22 cellular contexts compared by ENCODE assay signal in genomic region chr2:40556739-40557138, GRCh38.
DNase-seq lines count a peak whose midpoint lies in the region; ATAC-seq and TF ChIP-seq lines count a peak whose summit lies in the region.
"Had no signal": no experiment of that assay in that cellular context is flagged by ENCODE, and none has a peak within 500 bp of the region (broad histone marks: within the 10 kb centered on the region; RNA-seq: fewer than 3 reads in every experiment).

No MANE protein-coding gene starts in this region.

- no peak for TF ChIP-seq CTCF in PC-3 (conservative IDR thresholded peaks at IDR 0.05; ENCODE audit: low read depth, low read length)
- TF ChIP-seq CTCF in coronary artery (IDR thresholded peaks at IDR 0.05) = no peak

- H3K4me3 ChIP-seq in PC-3 (ENCODE audit: low read length) (no peak overlapping the region), coronary artery (no peak overlapping the region), H7 (ENCODE audit: insufficient read depth, low read depth, low read length) (no peak overlapping the region)
- H3K4me3 ChIP-seq: BLaER1 treated with 17β-estradiol and CSF1 and Interleukin-3, amounts not matched to agents 10 nM and 100 nM; SJCRH30 had no signal

- no peak overlapping the region for H3K4me3 Mint-ChIP-seq in activated naive CD8-positive, alpha-beta T cell treated with anti-CD3 and anti-CD28 coated beads for 36 hours
- H3K4me3 Mint-ChIP-seq: CD4-positive, alpha-beta T cell had no signal

- no peak overlapping the region for H3K27ac Mint-ChIP-seq in activated naive CD8-positive, alpha-beta T cell treated with anti-CD3 and anti-CD28 coated beads for 36 hours
- H3K27ac Mint-ChIP-seq: CD4-positive, alpha-beta T cell had no signal

- H3K9me3 ChIP-seq in PC-3 (ENCODE audit: low read length) = no peaks in the 10 kb centered on the region
- H3K9me3 ChIP-seq: BLaER1 treated with 17β-estradiol and CSF1 and Interleukin-3, amounts not matched to agents 10 nM and 100 nM; SJCRH30 had no signal

- H3K4me2 ChIP-seq in PC-3 (ENCODE audit: low read length) = no peak overlapping the region
- H3K4me2 ChIP-seq: BLaER1 treated with 17β-estradiol and CSF1 and Interleukin-3, amounts not matched to agents 10 nM and 100 nM had no signal

- DNase-seq in ELR (ENCODE audit: low read depth) = peak; percentile 11
- DNase-seq in PC-3 = peak; percentile 5
- peak; percentile 26 for DNase-seq in fibroblast of peridontal ligament (ENCODE audit: extremely low read depth)
- DNase-seq in activated naive CD8-positive, alpha-beta T cell treated with anti-CD3 and anti-CD28 coated beads for 36 hours = no peak
- no peak for DNase-seq in coronary artery (ENCODE audit: low spot score)
- DNase-seq in H7 = no peak
- DNase-seq: AML-193; CD4-positive, alpha-beta T cell; DMS53; EL; GF-D8; NCI-H1092; NCI-H1417 treated with DMSO at 0.1 percent for 48 hours; NCI-H187; NCI-H2081 treated with DMSO at 0.1 percent for 48 hours; NCI-H524; NCI-H774; SJCRH30 had no signal

- CTCF ChIA-PET in PC-3 (lab: Charles Lee) = no interaction called here

- no peaks in the 10 kb centered on the region for H3K36me3 Mint-ChIP-seq in activated naive CD8-positive, alpha-beta T cell treated with anti-CD3 and anti-CD28 coated beads for 36 hours

- H3K27me3 Mint-ChIP-seq in activated naive CD8-positive, alpha-beta T cell treated with anti-CD3 and anti-CD28 coated beads for 36 hours = peaks cover 6% of the 10 kb centered on the region
- H3K27me3 Mint-ChIP-seq: CD4-positive, alpha-beta T cell had no signal

- POLR2A ChIA-PET in PC-3 (lab: Charles Lee; ENCODE audit: unreplicated experiment) = no interaction called here

- no peaks in the 10 kb centered on the region for H4K20me1 ChIP-seq in PC-3 (ENCODE audit: low read length)
- H4K20me1 ChIP-seq: BLaER1 treated with 17β-estradiol and CSF1 and Interleukin-3, amounts not matched to agents 10 nM and 100 nM had no signal

- no peaks in the 10 kb centered on the region for H3K9me3 Mint-ChIP-seq in activated naive CD8-positive, alpha-beta T cell treated with anti-CD3 and anti-CD28 coated beads for 36 hours
- H3K9me3 Mint-ChIP-seq: CD4-positive, alpha-beta T cell had no signal

- no peaks in the 10 kb centered on the region for H3K9me2 ChIP-seq in PC-3 (replicated peaks; ENCODE audit: low read length)

- H3K9ac ChIP-seq in PC-3 (ENCODE audit: low read length) = no peak overlapping the region
- H3K9ac ChIP-seq: BLaER1 treated with 17β-estradiol and CSF1 and Interleukin-3, amounts not matched to agents 10 nM and 100 nM had no signal

- H3K79me2 ChIP-seq in PC-3 (ENCODE audit: low read length) = no peaks in the 10 kb centered on the region

- H3F3A ChIP-seq in PC-3 (ENCODE audit: low read length, unreplicated experiment) = no peaks in the 10 kb centered on the region

- H3K36me3 ChIP-seq in PC-3 (ENCODE audit: low read depth, low read length) (no peaks in the 10 kb centered on the region), H7 (replicated peaks; ENCODE audit: control insufficient read depth, insufficient read depth, low read length) (no peaks in the 10 kb centered on the region)
- H3K36me3 ChIP-seq: BLaER1 treated with 17β-estradiol and CSF1 and Interleukin-3, amounts not matched to agents 10 nM and 100 nM; SJCRH30 had no signal

- H3K4me1 Mint-ChIP-seq in activated naive CD8-positive, alpha-beta T cell treated with anti-CD3 and anti-CD28 coated beads for 36 hours = no peaks in the 10 kb centered on the region

- no peaks in the 10 kb centered on the region for H3K27me3 ChIP-seq in PC-3 (ENCODE audit: low read length)
- no peaks in the 10 kb centered on the region for H3K27me3 ChIP-seq in H7 (ENCODE audit: control insufficient read depth, insufficient read depth, low read length)
- H3K27me3 ChIP-seq: BLaER1 treated with 17β-estradiol and CSF1 and Interleukin-3, amounts not matched to agents 10 nM and 100 nM; SJCRH30 had no signal

- intact Hi-C loops in PC-3 (cut with micrococcal nuclease) = loop anchor here (5.0 kb wide), 1 partner anchor 206 kb away; no protein-coding TSS in a partner anchor

- no TSS peak for BruUV-seq in PC-3 (replicated peaks; lab: Mats Ljungman, UMichigan)

- ATAC-seq in PC-3 (no peak), HG02642 (IDR thresholded peaks at IDR 0.05; ENCODE audit: poor library complexity, unreplicated experiment) (no peak)
- ATAC-seq: Right ventricle myocardium inferior, SK-N-SH treated with all-trans-retinoic acid at 6 μM for 48 hours had no signal

- H2AFZ ChIP-seq in PC-3 (ENCODE audit: low read length) = no peak overlapping the region

- H3K27ac ChIP-seq in PC-3 (ENCODE audit: low read length) (no peak overlapping the region), coronary artery (no peak overlapping the region)
- H3K27ac ChIP-seq: BLaER1 treated with 17β-estradiol and CSF1 and Interleukin-3, amounts not matched to agents 10 nM and 100 nM; SJCRH30 had no signal

- peaks cover 11% of the 10 kb centered on the region for H3K4me1 ChIP-seq in PC-3 (ENCODE audit: insufficient read depth, low read length)
- H3K4me1 ChIP-seq: BLaER1 treated with 17β-estradiol and CSF1 and Interleukin-3, amounts not matched to agents 10 nM and 100 nM; SJCRH30 had no signal

Comparison
In these comparisons a context has a peak if more than half of its experiments do, and no peak if none do; other contexts are left out.
1. DNase-seq: peak in ELR (single experiment), PC-3 (single experiment) and fibroblast of peridontal ligament (single experiment); none in activated naive CD8-positive, alpha-beta T cell treated with anti-CD3 and anti-CD28 coated beads for 36 hours (single experiment), coronary artery (single experiment) and H7 (single experiment).